Comparison of ENCODE assay signal across 26 cellular contexts in the genomic region with DNA sequence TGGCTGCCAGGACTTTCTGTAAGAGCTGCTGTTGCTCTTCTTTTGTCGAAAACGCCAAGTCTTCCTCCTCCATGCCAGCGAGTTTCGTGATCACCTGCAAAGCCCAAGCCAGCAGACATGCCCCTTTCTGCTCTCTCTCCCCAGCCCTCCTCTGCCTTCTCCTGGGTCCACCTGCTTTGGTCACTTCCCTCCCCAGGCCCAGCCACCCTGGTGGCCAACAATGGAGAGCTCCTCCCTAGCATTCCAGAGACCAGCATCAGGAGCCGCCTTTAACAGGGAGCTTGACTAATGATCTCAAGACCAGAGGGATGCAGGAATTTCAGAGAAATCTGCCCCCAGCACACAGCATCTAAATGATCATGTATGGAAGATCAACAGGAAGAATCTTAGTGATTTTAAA. TPM values are rescaled to one million over a fixed set of nuclear protein-coding genes. Genes with fewer than 3 reads are reported as not detected.
"Had no signal": no experiment of that assay in that cellular context is flagged by ENCODE, and none has a peak within 500 bp of the region (broad histone marks: within the 10 kb centered on the region; RNA-seq: fewer than 3 reads in every experiment).

No MANE protein-coding gene starts in this region.

- H3K4me1 ChIP-seq: SJCRH30 had no signal

- H3K9me3 Mint-ChIP-seq: activated CD4-positive, alpha-beta memory T cell treated with anti-CD3 and anti-CD28 coated beads for 36 hours; activated naive CD8-positive, alpha-beta T cell treated with anti-CD3 and anti-CD28 coated beads, Interleukin-2, amount 10 ng/mL, durations not matched to agents 7 days and 5 days; activated T-cell treated with anti-CD3 and anti-CD28 coated beads, Interleukin-2, amount 50 U/mL, for 72 hours had no signal

- H3K27ac ChIP-seq: adrenal gland, SJCRH30 had no signal

- H3K4me1 Mint-ChIP-seq: WTC11 had no signal

- H3K27ac Mint-ChIP-seq: activated CD4-positive, alpha-beta memory T cell treated with anti-CD3 and anti-CD28 coated beads for 36 hours; activated naive CD8-positive, alpha-beta T cell treated with anti-CD3 and anti-CD28 coated beads, Interleukin-2, amount 10 ng/mL, durations not matched to agents 7 days and 5 days; activated T-cell treated with anti-CD3 and anti-CD28 coated beads, Interleukin-2, amount 50 U/mL, for 72 hours; WTC11 had no signal

- H3K9me3 ChIP-seq: adrenal gland, SJCRH30 had no signal

- DNase-seq: activated CD4-positive, alpha-beta memory T cell treated with anti-CD3 and anti-CD28 coated beads for 36 hours; activated CD4-positive, alpha-beta T cell treated with anti-CD3 and anti-CD28 coated beads for 48 hours; activated CD4-positive, CD25-positive, alpha-beta regulatory T cell treated with anti-CD3 and anti-CD28 coated beads, Interleukin-2, amount 50 U/mL, for 72 hours; activated CD8-positive, alpha-beta memory T cell treated with anti-CD3 and anti-CD28 coated beads, Interleukin-2, amount 50 U/mL, for 4 hours; activated naive CD4-positive, alpha-beta T cell treated with anti-CD3 and anti-CD28 coated beads, Interleukin-2, amount 50 U/mL, for 16 hours; activated naive CD8-positive, alpha-beta T cell treated with anti-CD3 and anti-CD28 coated beads, Interleukin-2, amount 10 ng/mL, durations not matched to agents 7 days and 5 days; activated T-cell treated with anti-CD3 and anti-CD28 coated beads, Interleukin-2, amount 50 U/mL, for 72 hours; adrenal gland; anterior cingulate cortex; MM.1S; NCI-H1105 treated with DMSO at 0.1 percent for 48 hours; NCI-H1436 treated with DMSO at 0.1 percent for 48 hours; NCI-H187; NCI-H2081; NCI-H510A treated with DMSO at 0.1 percent for 48 hours; NCI-H69; NK-92 treated with Interleukin-12 subunit alpha and Interleukin-12 subunit beta, amount 100 ng/mL, for 24 hours; OCI-M1; Right ventricle myocardium superior; RPMI8226; SJCRH30; SW 1271; T-helper 9 cell had no signal

- H3K4me3 Mint-ChIP-seq: activated CD4-positive, alpha-beta memory T cell treated with anti-CD3 and anti-CD28 coated beads for 36 hours; activated naive CD8-positive, alpha-beta T cell treated with anti-CD3 and anti-CD28 coated beads, Interleukin-2, amount 10 ng/mL, durations not matched to agents 7 days and 5 days; activated T-cell treated with anti-CD3 and anti-CD28 coated beads, Interleukin-2, amount 50 U/mL, for 72 hours; WTC11 had no signal

- H3K4me3 ChIP-seq: adrenal gland, SJCRH30 had no signal

- H3K27me3 Mint-ChIP-seq: activated CD4-positive, alpha-beta memory T cell treated with anti-CD3 and anti-CD28 coated beads for 36 hours; activated naive CD8-positive, alpha-beta T cell treated with anti-CD3 and anti-CD28 coated beads, Interleukin-2, amount 10 ng/mL, durations not matched to agents 7 days and 5 days had no signal

- H3K27me3 ChIP-seq: adrenal gland, SJCRH30 had no signal

RNA-seq across cellular contexts. Expression of gene CYP27C1, which starts 39.3 kb away (rescaled TPM):
- total RNA-seq: activated CD4-positive, alpha-beta memory T cell treated with anti-CD3 and anti-CD28 coated beads for 36 hours; activated naive CD8-positive, alpha-beta T cell treated with anti-CD3 and anti-CD28 coated beads, Interleukin-2, amount 10 ng/mL, durations not matched to agents 7 days and 5 days; activated T-cell treated with anti-CD3 and anti-CD28 coated beads, Interleukin-2, amount 50 U/mL, for 72 hours; HepG2; Right ventricle myocardium superior; T-helper 1 cell treated with Interleukin-12 subunit alpha and Interleukin-12 subunit beta and Interleukin-4 antibody, amounts not matched to agents 30 ng/mL and 1 ng/mL, for 36 hours had no signal
